Comparison of ENCODE assay signal across 30 cellular contexts in the genomic region with DNA sequence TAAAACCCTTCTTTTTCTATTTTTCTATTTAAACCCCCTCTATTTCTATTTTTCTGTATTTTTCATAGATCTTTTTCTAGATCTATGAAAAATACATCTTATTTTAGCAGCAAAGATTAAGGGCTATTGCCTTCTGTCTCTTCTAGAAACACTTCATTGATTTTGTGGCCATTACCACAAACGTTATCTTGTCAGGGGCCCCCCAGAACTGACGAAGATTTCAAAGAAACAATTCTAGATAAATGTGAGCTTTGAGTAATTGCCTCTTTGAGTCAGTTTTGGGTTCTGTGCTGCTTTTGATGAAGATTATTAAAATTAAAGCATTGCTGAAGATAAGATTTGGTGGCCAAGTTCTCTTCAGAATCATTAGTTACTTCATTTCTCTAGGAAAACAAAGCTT.
"Had no signal": no experiment of that assay in that cellular context is flagged by ENCODE, and none has a peak within 500 bp of the region (broad histone marks: within the 10 kb centered on the region; RNA-seq: fewer than 3 reads in every experiment).

No MANE protein-coding gene starts in this region.

- ATAC-seq: activated CD4-positive, alpha-beta T cell treated with anti-CD3 and anti-CD28 coated beads for 36 hours; activated CD8-positive, alpha-beta memory T cell treated with anti-CD3 and anti-CD28 coated beads, Interleukin-2, amount 10 ng/mL, durations not matched to agents 7 days and 5 days; activated CD8-positive, alpha-beta T cell treated with anti-CD3 and anti-CD28 coated beads, Interleukin-2, amount 10 ng/mL, durations not matched to agents 7 days and 5 days; activated naive CD8-positive, alpha-beta T cell treated with anti-CD3 and anti-CD28 coated beads, Interleukin-2, amount 50 U/mL, for 24 hours; body of pancreas; effector memory CD8-positive, alpha-beta T cell; foreskin keratinocyte; gastrocnemius medialis; heart left ventricle had no signal

- H3K27ac ChIP-seq: adrenal gland, body of pancreas, esophagus muscularis mucosa, foreskin keratinocyte, gastrocnemius medialis, heart left ventricle had no signal

- H3K27me3 ChIP-seq: adrenal gland, body of pancreas, esophagus muscularis mucosa, foreskin keratinocyte, gastrocnemius medialis had no signal

- H3K9me3 ChIP-seq: adrenal gland, body of pancreas, esophagus muscularis mucosa, gastrocnemius medialis, heart left ventricle had no signal

- H3K4me3 ChIP-seq: adrenal gland, body of pancreas, esophagus muscularis mucosa, gastrocnemius medialis, heart left ventricle had no signal

- DNase-seq: activated CD4-positive, alpha-beta memory T cell treated with anti-CD3 and anti-CD28 coated beads for 36 hours; activated CD4-positive, alpha-beta T cell treated with anti-CD3 and anti-CD28 coated beads for 36 hours; activated CD4-positive, alpha-beta T cell treated with anti-CD3 and anti-CD28 coated beads, Interleukin-2, amount 10 ng/mL, durations not matched to agents 24 days and 14 days; activated CD4-positive, CD25-positive, alpha-beta regulatory T cell; activated CD4-positive, CD25-positive, alpha-beta regulatory T cell treated with anti-CD3 and anti-CD28 coated beads, Interleukin-2, amount 50 U/mL, for 72 hours; activated CD8-positive, alpha-beta memory T cell treated with anti-CD3 and anti-CD28 coated beads, Interleukin-2, amount 10 ng/mL, durations not matched to agents 7 days and 5 days; activated CD8-positive, alpha-beta memory T cell treated with anti-CD3 and anti-CD28 coated beads, Interleukin-2, amount 50 U/mL, for 4 hours; activated CD8-positive, alpha-beta T cell treated with anti-CD3 and anti-CD28 coated beads, Interleukin-2, amount 10 ng/mL, durations not matched to agents 7 days and 5 days; activated effector memory CD4-positive, alpha-beta T cell treated with anti-CD3 and anti-CD28 coated beads, Interleukin-2, amount 50 U/mL, for 16 hours; activated naive CD4-positive, alpha-beta T cell treated with anti-CD3 and anti-CD28 coated beads for 36 hours; activated naive CD8-positive, alpha-beta T cell treated with anti-CD3 and anti-CD28 coated beads for 36 hours; activated naive CD8-positive, alpha-beta T cell treated with anti-CD3 and anti-CD28 coated beads, Interleukin-2, amount 50 U/mL, for 24 hours; activated T-cell treated with anti-CD3 and anti-CD28 coated beads, Interleukin-2, amount 50 U/mL, for 1 hour; activated T-cell treated with anti-CD3 and anti-CD28 coated beads, Interleukin-2, amount 50 U/mL, for 48 hours; adrenal gland; amygdala; aorta; body of pancreas; caudate nucleus; cortex of kidney; dermis blood vessel endothelial cell; effector CD4-positive, alpha-beta T cell; effector memory CD8-positive, alpha-beta T cell; erythroblast; foreskin keratinocyte; gastrocnemius medialis; glutamatergic neuron; heart left ventricle had no signal

- FAIRE-seq: colon had no signal

- H3K4me1 ChIP-seq: adrenal gland, esophagus muscularis mucosa, foreskin keratinocyte, gastrocnemius medialis, heart left ventricle had no signal

- H3K36me3 ChIP-seq: adrenal gland, esophagus muscularis mucosa, gastrocnemius medialis, heart left ventricle had no signal
